Comparison of ENCODE assay signal across 1 cellular context in genomic region chr7:16193631-16194030, GRCh38.
TF ChIP-seq lines count a peak whose summit lies in the region.

No MANE protein-coding gene starts in this region.

TF ChIP-seq in GM23338, 12 proteins besides CTCF, POLR2A, EP300 and RAD21:
- 0 out of 2 replicates have a peak, but pooled peaks have one; percentile 17 for TF ChIP-seq ZNF462 (CRISPR knock-in tag; IDR thresholded peaks at IDR 0.05)
- no peak for TF ChIP-seq ETS1 (IDR thresholded peaks at IDR 0.05)
